ENCODE assay signal across 1 cellular context in the genomic region with DNA sequence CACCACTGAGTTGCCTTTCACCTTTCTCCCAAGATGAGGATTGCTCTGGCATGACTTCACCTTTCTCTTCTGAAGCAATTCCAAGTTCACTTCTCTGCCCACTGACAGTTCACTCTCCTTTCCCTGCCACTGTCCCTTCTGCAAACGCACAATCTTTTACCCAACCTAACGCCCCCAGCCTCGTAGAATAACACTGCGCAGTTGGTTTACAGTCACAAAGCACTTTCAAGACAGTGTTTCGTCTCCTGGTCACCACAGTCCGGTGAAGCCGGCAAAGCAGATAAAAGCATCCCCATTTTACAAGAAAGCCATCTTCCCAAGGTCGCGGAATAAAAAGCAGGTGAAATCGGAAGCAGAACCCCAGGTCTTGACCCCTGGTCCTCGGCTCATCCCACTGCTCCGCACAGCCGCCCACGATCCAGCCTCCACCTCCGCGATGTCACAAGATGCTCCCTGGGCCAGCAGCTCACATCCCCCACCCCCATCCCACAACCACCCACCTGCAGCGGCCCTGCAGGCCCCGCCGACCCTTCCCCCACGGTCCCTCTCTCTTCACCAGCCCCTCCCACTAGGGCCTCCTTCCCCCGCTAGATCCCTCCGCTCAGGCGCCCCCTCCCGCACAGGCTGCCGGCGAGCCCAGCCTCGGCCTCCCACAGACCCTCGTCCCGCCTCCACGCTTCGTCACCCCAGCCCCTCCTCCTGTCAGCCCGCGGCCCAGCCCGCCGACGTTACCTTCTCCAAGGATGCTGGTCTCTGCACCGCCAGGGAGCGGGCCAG.
TF ChIP-seq lines count a peak whose summit lies in the region.

No MANE protein-coding gene starts in this region.

TF ChIP-seq in SK-N-SH, 30 proteins besides CTCF, POLR2A, EP300 and RAD21:
- TF ChIP-seq CHD2 (IDR thresholded peaks at IDR 0.05; ENCODE audit: low read length, partially characterized antibody) (peak; percentile 91), POLR2AphosphoS5 (IDR thresholded peaks at IDR 0.05; ENCODE audit: low read depth, low read length) (peak; percentile 42; the same call in 1 of the 2 replicates), MXI1 (IDR thresholded peaks at IDR 0.05; ENCODE audit: low read depth, low read length) (peak; percentile 75; the same call in 1 of the 2 replicates), SIN3A (IDR thresholded peaks at IDR 0.05; ENCODE audit: borderline replicate concordance, low read depth, low read length) (no peak)
